ENCODE assay signal across 8 cellular contexts in the genomic region with DNA sequence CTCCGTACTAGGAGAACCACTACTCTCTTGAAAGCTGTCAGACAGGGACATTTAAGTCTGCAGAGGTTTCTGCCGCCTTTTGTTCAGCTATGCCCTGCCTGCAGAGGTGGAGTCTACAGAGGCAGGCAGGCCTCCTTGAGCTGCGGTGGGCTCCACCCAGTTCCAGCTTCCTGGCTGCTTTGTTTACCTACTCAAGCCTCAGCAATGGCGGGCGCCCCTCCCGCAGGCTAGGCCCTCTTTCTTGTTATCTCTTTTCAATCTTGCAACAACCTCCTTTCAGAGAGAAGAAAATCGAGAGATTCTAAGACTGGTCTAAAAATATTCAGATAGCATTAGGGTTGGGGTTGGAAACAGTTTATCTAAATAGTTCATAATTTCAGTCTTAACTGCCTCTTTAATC.
A peak's percentile ranks its signal among the peaks of the same experiment; 100 is the strongest.
DNase-seq lines count a peak whose midpoint lies in the region; ATAC-seq, FAIRE-seq and TF ChIP-seq lines count a peak whose summit lies in the region.
"Not testable (repeated sequence)": the region's sequence is repeated elsewhere in the genome, so short reads cannot be mapped to it uniquely, and the experiment has no call there.

No MANE protein-coding gene starts in this region.

- TF ChIP-seq RAD21 in K562 (CRISPR knock-in tag; conservative IDR thresholded peaks at IDR 0.05 in 1 of 2, IDR thresholded peaks at IDR 0.05 in 1 of 2), result not testable (repeated sequence)

- not testable (repeated sequence) for TF ChIP-seq CTCF in HEK293 (tag by site-specific recombination; IDR thresholded peaks at IDR 0.05); K562 (IDR thresholded peaks at IDR 0.05 in 2 of 3, conservative IDR thresholded peaks at IDR 0.05 in 1 of 3; ENCODE audit: insufficient read depth in 2 of 3, low read depth in 1 of 3, low read length in 3 of 3); upper lobe of right lung (IDR thresholded peaks at IDR 0.05)

- H3K9me3 ChIP-seq in HEK293 (ENCODE audit: control insufficient read depth, insufficient read depth, low read depth, low read length); T-helper 17 cell (ENCODE audit: control insufficient read depth, low read length, poor library complexity, severe bottlenecking); K562 (replicated peaks; ENCODE audit: control insufficient read depth, insufficient read depth, low read depth, low read length); upper lobe of right lung: not testable (repeated sequence)

- in situ Hi-C loops in K562 (cut with MboI), result not testable (repeated sequence)

- CTCF ChIA-PET in HEK293 (lab: Yijun Ruan, JAX), result interaction anchor here (1.6 kb wide), 1 partner anchor 13 kb away, joined by 9 read pairs; no protein-coding TSS in a partner anchor
- CTCF ChIA-PET in activated CD4-positive, alpha-beta memory T cell treated with anti-CD3 and anti-CD28 coated beads, Interleukin-2, amount 10 ng/mL, durations not matched to agents 7 days and 5 days (lab: Charles Lee); K562 (lab: Yijun Ruan, JAX; ENCODE audit: low intra/inter-chr PET ratio): not testable (repeated sequence)

- H3K27me3 ChIP-seq in K562 (ENCODE audit: control insufficient read depth in 2 of 2, insufficient read depth in 2 of 2, low read length in 2 of 2); upper lobe of right lung: not testable (repeated sequence)

- 3% methylated on average over 7 of the region's 7 CpGs for WGBS in K562 (ENCODE audit: insufficient coverage, low coverage, missing lambda C conversion rate)

- not testable (repeated sequence) for H3K79me2 ChIP-seq in K562 (ENCODE audit: control insufficient read depth, insufficient read depth, low read length)

- H2AFZ ChIP-seq in K562 (ENCODE audit: low read depth, low read length), result 0 out of 2 replicates have a peak overlapping the region, but pooled peaks have one; percentile 24

- H3K36me3 ChIP-seq in HEK293 (ENCODE audit: control insufficient read depth in 2 of 2, insufficient read depth in 1 of 2, low read length in 2 of 2); K562 (ENCODE audit: control insufficient read depth, insufficient read depth, low read length); upper lobe of right lung: not testable (repeated sequence)

- DNase-seq in T-helper 17 cell (peak in 1 of 3 donors; percentile 8), left cardiac atrium (peak; percentile 26)
- peak; percentile 65 for DNase-seq in activated CD4-positive, alpha-beta memory T cell treated with anti-CD3 and anti-CD28 coated beads, Interleukin-2, amount 10 ng/mL, durations not matched to agents 7 days and 5 days
- peak; percentile 37 for DNase-seq in activated T-helper 2 cell treated with anti-CD3 and anti-CD28 coated beads, Interferon-gamma antibody, Interleukin-2, Interleukin-4, amounts not matched to agents 10 μg/mL and 5 μg/mL and 100 μg/mL, durations not matched to agents 14 hours and 24 hours and 36 hours (ENCODE audit: low spot score)
- not testable (repeated sequence) for DNase-seq in K562 (ENCODE audit: extremely low read depth in 1 of 4, low spot score in 3 of 4); upper lobe of right lung
- peak in 8 of 10 donors; percentile 1 to 64 (median 25) for DNase-seq in naive thymus-derived CD8-positive, alpha-beta T cell

- TF ChIP-seq POLR2A in K562 (conservative IDR thresholded peaks at IDR 0.05), result not testable (repeated sequence)

- not testable (repeated sequence) for H3K9me1 ChIP-seq in K562 (ENCODE audit: control insufficient read depth, insufficient read depth, low read length)

- not testable (repeated sequence) for H3K4me1 ChIP-seq in HEK293 (ENCODE audit: control insufficient read depth, insufficient read depth, low read length); K562 (replicated peaks in 1 of 2; ENCODE audit: control insufficient read depth in 2 of 2, insufficient read depth in 2 of 2, low read length in 2 of 2)
- H3K4me1 ChIP-seq in upper lobe of right lung, result peaks cover 16% of the 10 kb centered on the region

- not testable (repeated sequence) for H3K27me3 Mint-ChIP-seq in T-helper 17 cell; activated T-helper 2 cell treated with anti-CD3 and anti-CD28 coated beads, Interferon-gamma antibody, Interleukin-2, Interleukin-4, amounts not matched to agents 10 μg/mL and 5 μg/mL and 100 μg/mL, durations not matched to agents 14 hours and 24 hours and 36 hours (ENCODE audit: low read depth)
- peaks cover 10% of the 10 kb centered on the region for H3K27me3 Mint-ChIP-seq in activated CD4-positive, alpha-beta memory T cell treated with anti-CD3 and anti-CD28 coated beads, Interleukin-2, amount 10 ng/mL, durations not matched to agents 7 days and 5 days
- H3K27me3 Mint-ChIP-seq in naive thymus-derived CD8-positive, alpha-beta T cell, result peaks cover 0 to 14% (median 12%) of the 10 kb centered on the region in 5 donors

- not testable (repeated sequence) for FAIRE-seq in K562 (lab: Jason Lieb, UNC)

- H3K27ac Mint-ChIP-seq in T-helper 17 cell, result peak overlapping the region; percentile 59
- H3K27ac Mint-ChIP-seq in activated CD4-positive, alpha-beta memory T cell treated with anti-CD3 and anti-CD28 coated beads, Interleukin-2, amount 10 ng/mL, durations not matched to agents 7 days and 5 days, result peak overlapping the region; percentile 86
- H3K27ac Mint-ChIP-seq in activated T-helper 2 cell treated with anti-CD3 and anti-CD28 coated beads, Interferon-gamma antibody, Interleukin-2, Interleukin-4, amounts not matched to agents 10 μg/mL and 5 μg/mL and 100 μg/mL, durations not matched to agents 14 hours and 24 hours and 36 hours, result not testable (repeated sequence)
- peak overlapping the region in 9 of 10 donors; percentile 62 to 93 (median 84) for H3K27ac Mint-ChIP-seq in naive thymus-derived CD8-positive, alpha-beta T cell

- not testable (repeated sequence) for BruUV-seq in K562 (replicated peaks; lab: Mats Ljungman, UMichigan)

- peak; percentile 51 for ATAC-seq in T-helper 17 cell
- ATAC-seq in K562, left cardiac atrium, upper lobe of right lung: not testable (repeated sequence)
- peak; percentile 39 to 55 for ATAC-seq in naive thymus-derived CD8-positive, alpha-beta T cell

- H3K36me3 Mint-ChIP-seq in T-helper 17 cell (ENCODE audit: low read depth); activated T-helper 2 cell treated with anti-CD3 and anti-CD28 coated beads, Interferon-gamma antibody, Interleukin-2, Interleukin-4, amounts not matched to agents 10 μg/mL and 5 μg/mL and 100 μg/mL, durations not matched to agents 14 hours and 24 hours and 36 hours (ENCODE audit: low read depth): not testable (repeated sequence)
- H3K36me3 Mint-ChIP-seq in activated CD4-positive, alpha-beta memory T cell treated with anti-CD3 and anti-CD28 coated beads, Interleukin-2, amount 10 ng/mL, durations not matched to agents 7 days and 5 days (ENCODE audit: low read depth), result peaks cover 30% of the 10 kb centered on the region
- peaks cover 0 to 15% (median 12%) of the 10 kb centered on the region in 3 donors for H3K36me3 Mint-ChIP-seq in naive thymus-derived CD8-positive, alpha-beta T cell

- not testable (repeated sequence) for H3K4me1 Mint-ChIP-seq in T-helper 17 cell; activated T-helper 2 cell treated with anti-CD3 and anti-CD28 coated beads, Interferon-gamma antibody, Interleukin-2, Interleukin-4, amounts not matched to agents 10 μg/mL and 5 μg/mL and 100 μg/mL, durations not matched to agents 14 hours and 24 hours and 36 hours (ENCODE audit: low read depth)
- peaks cover 33% of the 10 kb centered on the region for H3K4me1 Mint-ChIP-seq in activated CD4-positive, alpha-beta memory T cell treated with anti-CD3 and anti-CD28 coated beads, Interleukin-2, amount 10 ng/mL, durations not matched to agents 7 days and 5 days
- H3K4me1 Mint-ChIP-seq in naive thymus-derived CD8-positive, alpha-beta T cell, result peaks cover 14 to 31% (median 29%) of the 10 kb centered on the region in 4 donors

- H3K27ac ChIP-seq in HEK293 (ENCODE audit: extremely low read depth, low read depth, low read length); K562 (ENCODE audit: extremely low read depth, low read depth, low read length): not testable (repeated sequence)
- peak overlapping the region; percentile 42 for H3K27ac ChIP-seq in upper lobe of right lung

- not testable (repeated sequence) for TF ChIP-seq EP300 in K562 (IDR thresholded peaks at IDR 0.05; ENCODE audit: low read length)

- H4K20me1 ChIP-seq in K562 (replicated peaks; ENCODE audit: control insufficient read depth, insufficient read depth, low read length), result not testable (repeated sequence)

- H3K4me3 ChIP-seq in HEK293 (ENCODE audit: low read depth, low read length); K562; upper lobe of right lung: not testable (repeated sequence)

- POLR2A ChIA-PET in HEK293 (lab: Yijun Ruan, JAX); activated CD4-positive, alpha-beta memory T cell treated with anti-CD3 and anti-CD28 coated beads, Interleukin-2, amount 10 ng/mL, durations not matched to agents 7 days and 5 days (lab: Charles Lee); naive thymus-derived CD8-positive, alpha-beta T cell (lab: Charles Lee): not testable (repeated sequence)
- POLR2A ChIA-PET in K562 (lab: Yijun Ruan, JAX), result interaction anchor here (1.2 kb wide), 1 partner anchor 11 kb away, joined by 3 read pairs; no protein-coding TSS in a partner anchor

- not testable (repeated sequence) for H3K9ac ChIP-seq in K562 (ENCODE audit: insufficient read depth in 1 of 2, low read depth in 2 of 2, low read length in 2 of 2)

- H3K4me2 ChIP-seq in K562 (ENCODE audit: insufficient read depth, low read length), result not testable (repeated sequence)

- intact Hi-C loops in activated T-helper 2 cell treated with anti-CD3 and anti-CD28 coated beads, Interferon-gamma antibody, Interleukin-2, Interleukin-4, amounts not matched to agents 10 μg/mL and 5 μg/mL and 100 μg/mL, durations not matched to agents 14 hours and 24 hours and 36 hours (cut with micrococcal nuclease); K562 (cut with micrococcal nuclease); left cardiac atrium (cut with DNase I); upper lobe of right lung (cut with DNase I): not testable (repeated sequence)

- H3K4me3 Mint-ChIP-seq in T-helper 17 cell, result peak overlapping the region; percentile 51
- H3K4me3 Mint-ChIP-seq in activated CD4-positive, alpha-beta memory T cell treated with anti-CD3 and anti-CD28 coated beads, Interleukin-2, amount 10 ng/mL, durations not matched to agents 7 days and 5 days; activated T-helper 2 cell treated with anti-CD3 and anti-CD28 coated beads, Interferon-gamma antibody, Interleukin-2, Interleukin-4, amounts not matched to agents 10 μg/mL and 5 μg/mL and 100 μg/mL, durations not matched to agents 14 hours and 24 hours and 36 hours (ENCODE audit: low read depth): not testable (repeated sequence)
- peak overlapping the region; percentile 10 to 72 (median 62) for H3K4me3 Mint-ChIP-seq in naive thymus-derived CD8-positive, alpha-beta T cell

- peaks cover 17% of the 10 kb centered on the region for H3K9me3 Mint-ChIP-seq in activated CD4-positive, alpha-beta memory T cell treated with anti-CD3 and anti-CD28 coated beads, Interleukin-2, amount 10 ng/mL, durations not matched to agents 7 days and 5 days
- peaks cover 21% of the 10 kb centered on the region for H3K9me3 Mint-ChIP-seq in activated T-helper 2 cell treated with anti-CD3 and anti-CD28 coated beads, Interferon-gamma antibody, Interleukin-2, Interleukin-4, amounts not matched to agents 10 μg/mL and 5 μg/mL and 100 μg/mL, durations not matched to agents 14 hours and 24 hours and 36 hours
- H3K9me3 Mint-ChIP-seq in naive thymus-derived CD8-positive, alpha-beta T cell, result peaks cover 0 to 46% (median 19%) of the 10 kb centered on the region in 9 donors
